Comparison of ENCODE assay signal across 21 cellular contexts in genomic region chr5:439181-439580, GRCh38.
"Had no signal": no experiment of that assay in that cellular context is flagged by ENCODE, and none has a peak within 500 bp of the region (broad histone marks: within the 10 kb centered on the region; RNA-seq: fewer than 3 reads in every experiment).

No MANE protein-coding gene starts in this region.

- H3K27ac ChIP-seq: brain microvascular endothelial cell, gastroesophageal sphincter, heart right ventricle, neural progenitor cell, parathyroid adenoma, upper lobe of left lung had no signal

- H3K27me3 ChIP-seq: brain microvascular endothelial cell, neural progenitor cell, upper lobe of left lung had no signal

- DNase-seq: activated CD4-positive, alpha-beta memory T cell treated with anti-CD3 and anti-CD28 coated beads for 36 hours; activated CD4-positive, alpha-beta T cell treated with anti-CD3 and anti-CD28 coated beads for 4 hours; activated gamma-delta T cell; activated T-cell treated with anti-CD3 and anti-CD28 coated beads, Interleukin-2, amount 50 U/mL, for 24 hours; anterior cingulate cortex; brain microvascular endothelial cell; cortex of kidney; effector CD4-positive, alpha-beta T cell; kidney glomerular epithelial cell; naive B cell; stimulated activated CD4-positive, alpha-beta T cell treated with anti-CD3 and anti-CD28 coated beads, Interleukin-2, amount 100 ng/mL, for 24 hours; T-cell; upper lobe of left lung had no signal

- H3K9ac ChIP-seq: neural progenitor cell, parathyroid adenoma had no signal

- H3K36me3 ChIP-seq: brain microvascular endothelial cell, gastroesophageal sphincter, heart right ventricle, neural progenitor cell, upper lobe of left lung had no signal

- H3K4me3 ChIP-seq: gastroesophageal sphincter, heart right ventricle, mucosa of descending colon, neural progenitor cell, upper lobe of left lung had no signal

- H3K4me2 ChIP-seq: neural progenitor cell had no signal

- H3K9me3 ChIP-seq: gastroesophageal sphincter, heart right ventricle, mucosa of descending colon, upper lobe of left lung had no signal

- ATAC-seq: esophagus mucosa, gastroesophageal sphincter, heart right ventricle, mucosa of descending colon, SK-N-SH treated with all-trans-retinoic acid at 6 μM for 48 hours, T-cell, WTC11 had no signal

- H2AFZ ChIP-seq: neural progenitor cell, parathyroid adenoma had no signal
